ENCODE assay signal across 16 cellular contexts in the genomic region with DNA sequence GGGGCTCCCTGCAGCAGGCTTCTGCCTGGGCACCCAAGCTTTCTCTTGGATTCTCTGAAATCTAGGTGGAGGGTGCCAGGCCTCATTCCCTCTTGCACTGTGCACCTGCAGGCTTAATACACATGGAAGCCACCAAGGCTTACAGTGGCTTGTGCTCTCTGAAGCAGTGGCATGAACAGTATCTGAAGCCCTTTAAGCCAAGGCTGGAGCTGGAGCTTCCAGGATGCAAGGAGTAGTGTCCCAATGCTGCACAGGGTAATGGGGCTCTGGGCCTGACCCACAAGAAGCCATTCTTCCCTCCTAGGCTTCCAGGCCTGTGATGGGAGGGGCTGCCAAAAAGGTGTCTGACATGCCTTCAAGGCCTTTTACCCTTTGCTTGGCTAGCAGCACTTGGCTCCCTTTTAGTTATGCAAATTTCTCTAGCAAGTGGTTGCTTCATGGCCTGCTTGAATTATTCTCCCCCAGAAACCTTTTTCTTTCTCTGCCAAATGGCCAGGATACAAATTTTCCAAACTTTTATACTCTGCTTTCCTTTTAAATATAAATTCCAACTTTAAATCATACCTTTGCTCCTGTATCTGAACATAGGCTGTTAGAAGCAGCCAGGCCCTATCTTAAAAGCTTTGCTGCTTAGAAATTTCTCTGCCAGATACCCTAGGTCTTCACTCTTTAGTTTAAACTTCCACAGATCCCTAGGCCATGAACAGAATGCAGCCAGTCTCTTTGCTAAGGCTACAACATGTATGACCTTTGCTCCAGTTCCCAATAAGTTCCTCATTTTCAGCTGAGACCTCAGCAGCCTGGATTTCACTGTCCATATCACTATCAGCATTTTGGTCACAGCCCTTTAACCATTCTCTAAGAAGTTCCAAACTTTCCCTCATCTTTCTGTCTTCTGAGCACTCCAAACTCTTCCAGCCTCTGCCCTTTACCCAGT.
DNase-seq lines count a peak whose midpoint lies in the region; ATAC-seq, FAIRE-seq and TF ChIP-seq lines count a peak whose summit lies in the region.
"Had no signal": no experiment of that assay in that cellular context is flagged by ENCODE, and none has a peak within 500 bp of the region (broad histone marks: within the 10 kb centered on the region; RNA-seq: fewer than 3 reads in every experiment).

No MANE protein-coding gene starts in this region.

- H3K9ac ChIP-seq in IMR-90 (ENCODE audit: low read depth, low read length) (no peak overlapping the region), GM12878 (ENCODE audit: control insufficient read depth, insufficient read depth, low read length) (no peak overlapping the region)

- no peaks in the 10 kb centered on the region for H3K9me3 ChIP-seq in CD4-positive, alpha-beta T cell (ENCODE audit: control insufficient read depth, low read length)
- no peaks in the 10 kb centered on the region for H3K9me3 ChIP-seq in IMR-90 (ENCODE audit: control insufficient read depth, insufficient read depth, low read length)
- H3K9me3 ChIP-seq in GM12878 (replicated peaks; ENCODE audit: control insufficient read depth, insufficient read depth, low read length): no peaks in the 10 kb centered on the region
- no peaks in the 10 kb centered on the region for H3K9me3 ChIP-seq in left lung
- H3K9me3 ChIP-seq in WERI-Rb-1 (ENCODE audit: severe bottlenecking): no peaks in the 10 kb centered on the region
- H3K9me3 ChIP-seq: BE2C, SJSA1 had no signal

- H3K27ac ChIP-seq in CD4-positive, alpha-beta T cell (ENCODE audit: low read depth, low read length): no peak overlapping the region
- H3K27ac ChIP-seq in IMR-90 (ENCODE audit: insufficient read depth, low read length) (no peak overlapping the region), GM12878 (ENCODE audit: control insufficient read depth, insufficient read depth) (no peak overlapping the region), left lung (peak overlapping the region in 1 of 2 donors; percentile 16), WERI-Rb-1 (no peak overlapping the region)
- H3K27ac ChIP-seq: SJSA1 had no signal

- no peak overlapping the region for H2BK20ac ChIP-seq in IMR-90 (ENCODE audit: low read depth, low read length)

- no peak for TF ChIP-seq RAD21 in IMR-90 (IDR thresholded peaks at IDR 0.05; ENCODE audit: low read length)
- TF ChIP-seq RAD21 in GM12878 (IDR thresholded peaks at IDR 0.05; ENCODE audit: insufficient read depth, low read depth, low read length): no peak

- ATAC-seq in CD4-positive, alpha-beta T cell (ENCODE audit: poor library complexity): no peak
- ATAC-seq in IMR-90 (ENCODE audit: low read depth) (no peak), GM12878 (peak; percentile 23; the same call in 1 of the 3 replicates), left lung (peak; percentile 57)

- peaks cover 89% of the 10 kb centered on the region for H3K36me3 Mint-ChIP-seq in CD4-positive, alpha-beta T cell (ENCODE audit: low read depth)
- peaks cover 47% of the 10 kb centered on the region for H3K36me3 Mint-ChIP-seq in activated CD4-positive, alpha-beta T cell treated with anti-CD3 and anti-CD28 coated beads, Interleukin-2, amount 10 ng/mL, durations not matched to agents 7 days and 5 days (ENCODE audit: low read depth)

- H4K91ac ChIP-seq in IMR-90 (ENCODE audit: insufficient read depth, low read depth, low read length): no peak overlapping the region

- H4K8ac ChIP-seq in IMR-90 (ENCODE audit: low read depth in 2 of 2, low read length in 2 of 2): no peak overlapping the region

- no peaks in the 10 kb centered on the region for H3K27me3 ChIP-seq in CD4-positive, alpha-beta T cell (ENCODE audit: control insufficient read depth, insufficient read depth, low read length)
- H3K27me3 ChIP-seq in IMR-90 (ENCODE audit: control insufficient read depth, insufficient read depth, low read length): no peaks in the 10 kb centered on the region
- H3K27me3 ChIP-seq in GM12878 (replicated peaks in 1 of 2; ENCODE audit: control insufficient read depth in 2 of 2, insufficient read depth in 2 of 2, low read length in 1 of 2): no peaks in the 10 kb centered on the region
- H3K27me3 ChIP-seq in left lung: no peaks in the 10 kb centered on the region
- H3K27me3 ChIP-seq in WERI-Rb-1 (ENCODE audit: insufficient read depth, low read depth, severe bottlenecking): no peaks in the 10 kb centered on the region
- H3K27me3 ChIP-seq: BE2C, SJSA1 had no signal

- TF ChIP-seq POLR2A in IMR-90 (IDR thresholded peaks at IDR 0.05; ENCODE audit: low read depth, low read length): no peak
- peak; percentile 17; the same call in 1 of the 2 replicates for TF ChIP-seq POLR2A in GM12878 (IDR thresholded peaks at IDR 0.05; ENCODE audit: low read depth, low read length)

- H3K4me3 ChIP-seq in IMR-90 (ENCODE audit: insufficient read depth, low read depth, low read length) (no peak overlapping the region), GM12878 (no peak overlapping the region), left lung (no peak overlapping the region), WERI-Rb-1 (ENCODE audit: low read depth, low read length) (no peak overlapping the region)
- H3K4me3 ChIP-seq: SJSA1 had no signal

- H3K23ac ChIP-seq in IMR-90 (ENCODE audit: low read depth, low read length): no peak overlapping the region

- H2AFZ ChIP-seq in IMR-90 (replicated peaks; ENCODE audit: low read length, poor library complexity) (no peak overlapping the region), GM12878 (ENCODE audit: control insufficient read depth, low read depth, low read length) (no peak overlapping the region)

- no peak overlapping the region for H2AK5ac ChIP-seq in IMR-90 (ENCODE audit: low read depth, low read length)

- H3K56ac ChIP-seq in IMR-90 (ENCODE audit: extremely low read depth, insufficient read depth, low read length): no peak overlapping the region

- TF ChIP-seq EP300 in GM12878 (IDR thresholded peaks at IDR 0.05; ENCODE audit: borderline replicate concordance in 1 of 2, control insufficient read depth in 1 of 2, low read depth in 2 of 2, low read length in 2 of 2): no peak

- H2BK120ac ChIP-seq in IMR-90 (ENCODE audit: low read depth, low read length): no peak overlapping the region

- SMC1A ChIA-PET in GM12878 (lab: Charles Lee; ENCODE audit: uncharacterized antibody, unreplicated experiment): interaction anchor here (0.9 kb wide), 1 partner anchor 13 kb away, joined by 4 read pairs; no protein-coding TSS in a partner anchor

- H3K4me1 ChIP-seq in IMR-90 (ENCODE audit: control insufficient read depth, insufficient read depth, low read length) (no peaks in the 10 kb centered on the region), GM12878 (ENCODE audit: control insufficient read depth, insufficient read depth, low read length) (no peaks in the 10 kb centered on the region), left lung (peaks cover 0 to 7% of the 10 kb centered on the region in 2 donors)
- H3K4me1 ChIP-seq: BE2C, SJSA1 had no signal

- H3K4me2 ChIP-seq in IMR-90 (ENCODE audit: low read depth, low read length) (no peak overlapping the region), GM12878 (ENCODE audit: control insufficient read depth, insufficient read depth) (no peak overlapping the region)

- H3K4me3 Mint-ChIP-seq in CD4-positive, alpha-beta T cell: no peak overlapping the region
- H3K4me3 Mint-ChIP-seq in activated CD4-positive, alpha-beta T cell treated with anti-CD3 and anti-CD28 coated beads, Interleukin-2, amount 10 ng/mL, durations not matched to agents 7 days and 5 days: no peak overlapping the region
- H3K4me3 Mint-ChIP-seq: activated B cell treated with CpG ODN at 0.5 μM for 24 hours; dendritic cell treated with granulocyte-macrophage colony-stimulating factor and Interleukin-4, amounts not matched to agents 40 ng/mL and 50 ng/mL, for 4 days had no signal

- H2BK15ac ChIP-seq in IMR-90 (ENCODE audit: low read depth, low read length): no peak overlapping the region

- FAIRE-seq in GM12878 (lab: Jason Lieb, UNC): no peak
- FAIRE-seq: GM18507 had no signal

- no peaks in the 10 kb centered on the region for H3K79me2 ChIP-seq in GM12878 (ENCODE audit: control insufficient read depth, insufficient read depth, low read length)

- dilution Hi-C loops in IMR-90 (cut with HindIII; ENCODE audit: low sequenced_read_pairs, unreplicated experiment): no loop called here

- no peaks in the 10 kb centered on the region for H3K79me1 ChIP-seq in IMR-90 (ENCODE audit: low read depth in 1 of 2, low read length in 2 of 2)

- TF ChIP-seq CTCF in CD4-positive, alpha-beta T cell (IDR thresholded peaks at IDR 0.05): no peak
- TF ChIP-seq CTCF in IMR-90 (conservative IDR thresholded peaks at IDR 0.05; ENCODE audit: low read depth, low read length): no peak
- TF ChIP-seq CTCF in GM12878 (IDR thresholded peaks at IDR 0.05 in 2 of 3, conservative IDR thresholded peaks at IDR 0.05 in 1 of 3; ENCODE audit: control insufficient read depth in 2 of 3, extremely low read depth in 1 of 3, insufficient read depth in 1 of 3, low read depth in 3 of 3, low read length in 3 of 3): no peak
- TF ChIP-seq CTCF in left lung (IDR thresholded peaks at IDR 0.05): no peak
- no peak for TF ChIP-seq CTCF in WERI-Rb-1 (IDR thresholded peaks at IDR 0.05; ENCODE audit: low read depth, low read length)

- no peaks in the 10 kb centered on the region for H3K27me3 Mint-ChIP-seq in CD4-positive, alpha-beta T cell
- H3K27me3 Mint-ChIP-seq in activated CD4-positive, alpha-beta T cell treated with anti-CD3 and anti-CD28 coated beads, Interleukin-2, amount 10 ng/mL, durations not matched to agents 7 days and 5 days: no peaks in the 10 kb centered on the region
- H3K27me3 Mint-ChIP-seq: activated B cell treated with CpG ODN at 0.5 μM for 24 hours; dendritic cell treated with granulocyte-macrophage colony-stimulating factor and Interleukin-4, amounts not matched to agents 40 ng/mL and 50 ng/mL, for 4 days had no signal

- peak overlapping the region; percentile 15 for H3K27ac Mint-ChIP-seq in CD4-positive, alpha-beta T cell
- no peak overlapping the region for H3K27ac Mint-ChIP-seq in activated CD4-positive, alpha-beta T cell treated with anti-CD3 and anti-CD28 coated beads, Interleukin-2, amount 10 ng/mL, durations not matched to agents 7 days and 5 days
- H3K27ac Mint-ChIP-seq: activated B cell treated with CpG ODN at 0.5 μM for 24 hours; dendritic cell treated with granulocyte-macrophage colony-stimulating factor and Interleukin-4, amounts not matched to agents 40 ng/mL and 50 ng/mL, for 4 days had no signal

- CTCF ChIA-PET in CD4-positive, alpha-beta T cell (lab: Charles Lee): no interaction called here
- CTCF ChIA-PET in IMR-90 (lab: Yijun Ruan, JAX): interaction anchor here (0.6 kb wide), 1 partner anchor 8 kb away, joined by 3 read pairs; no protein-coding TSS in a partner anchor
- CTCF ChIA-PET in GM12878 (lab: Yijun Ruan, JAX): no interaction called here
- CTCF ChIA-PET in activated CD4-positive, alpha-beta T cell treated with anti-CD3 and anti-CD28 coated beads, Interleukin-2, amount 10 ng/mL, durations not matched to agents 7 days and 5 days (lab: Charles Lee): interaction anchor here (0.6 to 1.5 kb wide), 3 partner anchors 8 to 625 kb away, joined by 3 to 4 read pairs (median 3); no protein-coding TSS in a partner anchor

- H3K36me3 ChIP-seq in IMR-90 (ENCODE audit: control insufficient read depth, insufficient read depth, low read length) (peaks cover 10% of the 10 kb centered on the region), GM12878 (ENCODE audit: control insufficient read depth in 2 of 2, insufficient read depth in 2 of 2, low read length in 1 of 2) (no peaks in the 10 kb centered on the region; a peak in 2 of 4 replicates), left lung (peaks cover 0 to 58% of the 10 kb centered on the region in 2 donors), WERI-Rb-1 (no peaks in the 10 kb centered on the region)
- H3K36me3 ChIP-seq: BE2C, SJSA1 had no signal

- in situ Hi-C loops in IMR-90 (cut with MboI; ENCODE audit: low sequenced_read_pairs): no loop called here
- in situ Hi-C loops in GM12878 (cut with MboI): no loop called here

- POLR2A ChIA-PET in CD4-positive, alpha-beta T cell (lab: Charles Lee): no interaction called here
- POLR2A ChIA-PET in IMR-90 (lab: Charles Lee; ENCODE audit: unreplicated experiment): no interaction called here
- POLR2A ChIA-PET in GM12878 (lab: Charles Lee): interaction anchor here (0.6 kb wide), 1 partner anchor 56 kb away, joined by 4 read pairs; no protein-coding TSS in a partner anchor
- POLR2A ChIA-PET in activated CD4-positive, alpha-beta T cell treated with anti-CD3 and anti-CD28 coated beads, Interleukin-2, amount 10 ng/mL, durations not matched to agents 7 days and 5 days (lab: Charles Lee): no interaction called here

- no peak for DNase-seq in CD4-positive, alpha-beta T cell
- DNase-seq in IMR-90 (no peak), GM12878 (ENCODE audit: low read depth, low spot score) (no peak), left lung (no peak), WERI-Rb-1 (no peak), EL (no peak), AG20443 (ENCODE audit: low spot score) (no peak)
- no peak for DNase-seq in activated CD4-positive, alpha-beta T cell treated with anti-CD3 and anti-CD28 coated beads, Interleukin-2, amount 10 ng/mL, durations not matched to agents 7 days and 5 days
- DNase-seq: activated B cell treated with CpG ODN at 0.5 μM for 24 hours, BE2C, GDM1, NCI-H1694 treated with DMSO at 0.1 percent for 48 hours, NCI-H526 treated with DMSO at 0.1 percent for 48 hours had no signal

- H3K4me1 Mint-ChIP-seq in CD4-positive, alpha-beta T cell (ENCODE audit: low read depth): no peaks in the 10 kb centered on the region
- H3K4me1 Mint-ChIP-seq in activated CD4-positive, alpha-beta T cell treated with anti-CD3 and anti-CD28 coated beads, Interleukin-2, amount 10 ng/mL, durations not matched to agents 7 days and 5 days: no peaks in the 10 kb centered on the region

- intact Hi-C loops in CD4-positive, alpha-beta T cell (cut with DNase I, micrococcal nuclease): no loop called here
- intact Hi-C loops in IMR-90 (cut with micrococcal nuclease) (no loop called here), GM12878 (cut with micrococcal nuclease; ENCODE audit: unreplicated experiment) (no loop called here), left lung (cut with DNase I) (no loop called here)

- no peaks in the 10 kb centered on the region; the same call in 1 of the 2 replicates for H4K20me1 ChIP-seq in IMR-90 (ENCODE audit: insufficient read depth, low read length)
- no peaks in the 10 kb centered on the region for H4K20me1 ChIP-seq in GM12878 (ENCODE audit: control insufficient read depth, insufficient read depth)

- H3K9me1 ChIP-seq in IMR-90 (ENCODE audit: insufficient read depth, low read length): no peaks in the 10 kb centered on the region

- BruUV-seq in IMR-90 (replicated peaks; lab: Mats Ljungman, UMichigan) (no TSS peak), GM12878 (replicated peaks; lab: Mats Ljungman, UMichigan) (no TSS peak)

- H2AK9ac ChIP-seq in IMR-90 (replicated peaks; ENCODE audit: low read depth, low read length, poor library complexity): peak overlapping the region; percentile 19

- no peak overlapping the region for H3K18ac ChIP-seq in IMR-90 (ENCODE audit: low read depth, low read length)

- H3K9me3 Mint-ChIP-seq in CD4-positive, alpha-beta T cell: peaks cover 7% of the 10 kb centered on the region
- H3K9me3 Mint-ChIP-seq in activated CD4-positive, alpha-beta T cell treated with anti-CD3 and anti-CD28 coated beads, Interleukin-2, amount 10 ng/mL, durations not matched to agents 7 days and 5 days: peaks cover 3% of the 10 kb centered on the region
- H3K9me3 Mint-ChIP-seq: dendritic cell treated with granulocyte-macrophage colony-stimulating factor and Interleukin-4, amounts not matched to agents 40 ng/mL and 50 ng/mL, for 4 days had no signal

- RAD21 ChIA-PET in GM12878 (lab: Charles Lee; ENCODE audit: unreplicated experiment): no interaction called here

- H3K4ac ChIP-seq in IMR-90 (ENCODE audit: low read depth, low read length): no peak overlapping the region

- H3K14ac ChIP-seq in IMR-90 (replicated peaks; ENCODE audit: low read depth, low read length): no peak overlapping the region

- H2BK5ac ChIP-seq in IMR-90 (ENCODE audit: low read depth, low read length, poor library complexity, severe bottlenecking): no peak overlapping the region

- no peak overlapping the region for H4K5ac ChIP-seq in IMR-90 (ENCODE audit: low read depth, low read length)

Comparison
In these comparisons a context has a peak if more than half of its experiments do, and no peak if none do; other contexts are left out.
1. ATAC-seq: peak in GM12878 (single experiment) and left lung (single experiment); none in CD4-positive, alpha-beta T cell (single experiment) and IMR-90 (single experiment).
2. CTCF ChIA-PET loops: an anchor here in IMR-90 (0.6 kb wide) and activated CD4-positive, alpha-beta T cell treated with anti-CD3 and anti-CD28 coated beads, Interleukin-2, amount 10 ng/mL, durations not matched to agents 7 days and 5 days (0.6 to 1.5 kb wide); none called in CD4-positive, alpha-beta T cell and GM12878.